ENCODE assay signal across 16 cellular contexts in the genomic region with DNA sequence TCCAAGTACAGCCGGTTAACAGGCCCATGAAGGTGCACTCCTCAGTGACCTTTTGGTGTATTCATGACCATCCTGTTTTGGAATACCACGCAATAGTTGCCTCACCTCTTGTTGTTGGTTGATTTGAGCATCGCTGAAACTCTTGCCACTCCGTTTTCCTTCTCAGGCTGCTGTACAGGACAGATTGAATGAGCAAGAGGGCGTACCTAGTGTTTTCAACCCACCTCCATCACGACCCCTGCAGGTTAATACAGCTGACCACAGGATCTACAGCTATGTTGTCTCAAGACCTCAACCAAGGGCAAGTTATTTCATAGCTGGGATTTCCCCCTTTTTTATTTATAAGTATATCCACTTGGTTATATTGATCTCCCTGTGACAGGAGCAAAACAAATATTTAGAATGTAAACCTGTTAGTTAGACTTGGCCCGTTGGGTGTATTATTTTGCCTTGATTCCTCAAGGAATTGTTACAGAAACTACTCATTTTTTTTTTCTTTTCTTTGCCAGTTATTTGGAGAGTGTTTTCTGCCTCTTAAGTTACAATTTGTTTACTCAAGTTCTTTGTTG.
"Had no signal": no experiment of that assay in that cellular context is flagged by ENCODE, and none has a peak within 500 bp of the region (broad histone marks: within the 10 kb centered on the region; RNA-seq: fewer than 3 reads in every experiment).

No MANE protein-coding gene starts in this region.

- ATAC-seq: activated T-helper 17 cell treated with anti-CD3 and anti-CD28 coated beads, Interleukin-2, amount 50 U/mL, for 72 hours; naive thymus-derived CD4-positive, alpha-beta T cell; psoas muscle; stimulated activated naive CD8-positive, alpha-beta T cell treated with anti-CD3 and anti-CD28 coated beads, Interleukin-15, Interleukin-2, amounts not matched to agents 100 U/mL and 50 U/mL, for 24 hours had no signal

- H3K27ac Mint-ChIP-seq: activated naive CD4-positive, alpha-beta T cell treated with anti-CD3 and anti-CD28 coated beads, Interleukin-2, amount 10 ng/mL, durations not matched to agents 7 days and 5 days; activated T-helper 17 cell treated with anti-CD3 and anti-CD28 coated beads, Interleukin-2, amount 50 U/mL, for 72 hours had no signal

- H3K27me3 Mint-ChIP-seq: activated naive CD4-positive, alpha-beta T cell treated with anti-CD3 and anti-CD28 coated beads, Interleukin-2, amount 10 ng/mL, durations not matched to agents 7 days and 5 days; activated T-helper 17 cell treated with anti-CD3 and anti-CD28 coated beads, Interleukin-2, amount 50 U/mL, for 72 hours; naive thymus-derived CD4-positive, alpha-beta T cell had no signal

- H3K9me3 ChIP-seq: colonic mucosa, psoas muscle, sigmoid colon, suprapubic skin had no signal

- FAIRE-seq: kidney had no signal

- H3K27ac ChIP-seq: cardiac muscle cell, colonic mucosa, epithelial cell of prostate, psoas muscle, sigmoid colon, suprapubic skin had no signal

- H3K27me3 ChIP-seq: cardiac muscle cell, colonic mucosa, sigmoid colon, suprapubic skin had no signal

- H3K36me3 ChIP-seq: colonic mucosa had no signal

- H3K4me3 ChIP-seq: cardiac muscle cell, colonic mucosa, psoas muscle, sigmoid colon, suprapubic skin had no signal

- H3K9me3 Mint-ChIP-seq: activated naive CD4-positive, alpha-beta T cell treated with anti-CD3 and anti-CD28 coated beads, Interleukin-2, amount 10 ng/mL, durations not matched to agents 7 days and 5 days; activated T-helper 17 cell treated with anti-CD3 and anti-CD28 coated beads, Interleukin-2, amount 50 U/mL, for 72 hours; naive thymus-derived CD4-positive, alpha-beta T cell had no signal

- H3K4me3 Mint-ChIP-seq: activated naive CD4-positive, alpha-beta T cell treated with anti-CD3 and anti-CD28 coated beads, Interleukin-2, amount 10 ng/mL, durations not matched to agents 7 days and 5 days; activated T-helper 17 cell treated with anti-CD3 and anti-CD28 coated beads, Interleukin-2, amount 50 U/mL, for 72 hours had no signal

- DNase-seq: activated CD4-positive, alpha-beta T cell treated with anti-CD3 and anti-CD28 coated beads for 1 hour; activated naive CD4-positive, alpha-beta T cell treated with anti-CD3 and anti-CD28 coated beads, Interleukin-2, amount 10 ng/mL, durations not matched to agents 7 days and 5 days; colonic mucosa; effector memory CD4-positive, alpha-beta T cell; kidney; naive thymus-derived CD4-positive, alpha-beta T cell; psoas muscle; sigmoid colon; stimulated activated CD4-positive, alpha-beta T cell treated with anti-CD3 and anti-CD28 coated beads, Interleukin-2, amount 100 ng/mL, for 48 hours; stimulated activated naive CD8-positive, alpha-beta T cell treated with anti-CD3 and anti-CD28 coated beads, Interleukin-15, Interleukin-2, amounts not matched to agents 100 U/mL and 50 U/mL, for 24 hours; SW 1271; T-helper 9 cell had no signal

- H3K4me1 ChIP-seq: colonic mucosa, suprapubic skin had no signal
